Comparison of ENCODE assay signal across 17 cellular contexts in genomic region chr1:31031330-31032143, GRCh38. TPM values are rescaled to one million over a fixed set of nuclear protein-coding genes. Genes with fewer than 3 reads are reported as not detected.
DNase-seq lines count a peak whose midpoint lies in the region; ATAC-seq, FAIRE-seq and TF ChIP-seq lines count a peak whose summit lies in the region.
"Had no signal": no experiment of that assay in that cellular context is flagged by ENCODE, and none has a peak within 500 bp of the region (broad histone marks: within the 10 kb centered on the region; RNA-seq: fewer than 3 reads in every experiment).

No MANE protein-coding gene starts in this region.

- ATAC-seq in heart right ventricle (no peak), GM19397 (IDR thresholded peaks at IDR 0.05; ENCODE audit: unreplicated experiment) (no peak)
- no peak for ATAC-seq in stimulated activated effector memory CD8-positive, alpha-beta T cell treated with anti-CD3 and anti-CD28 coated beads, Interleukin-12 subunit alpha, Interleukin-12 subunit beta, amount 100 ng/mL, for 72 hours
- ATAC-seq: left ventricle myocardium superior had no signal

- H3K9ac ChIP-seq in HUES48 (ENCODE audit: low read depth, low read length) (no peak overlapping the region), endodermal cell (ENCODE audit: extremely low read depth, low read length, poor library complexity, severe bottlenecking) (no peak overlapping the region)
- H3K9ac ChIP-seq: parathyroid adenoma had no signal

- no peak overlapping the region for H3K4me3 Mint-ChIP-seq in endodermal cell
- no peak overlapping the region for H3K4me3 Mint-ChIP-seq in stimulated activated effector memory CD8-positive, alpha-beta T cell treated with anti-CD3 and anti-CD28 coated beads, Interleukin-12 subunit alpha, Interleukin-12 subunit beta, amount 100 ng/mL, for 72 hours

- DNase-seq in cardiac muscle cell (ENCODE audit: low read depth in 1 of 2, low spot score in 1 of 2) (no peak), heart right ventricle (no peak), endodermal cell (no peak), GF-D8 (lab: John Stamatoyannopoulos, UW) (no peak), RCC 7860 (ENCODE audit: low spot score) (no peak)
- no peak for DNase-seq in stimulated activated effector memory CD8-positive, alpha-beta T cell treated with anti-CD3 and anti-CD28 coated beads, Interleukin-12 subunit alpha, Interleukin-12 subunit beta, amount 100 ng/mL, for 72 hours (ENCODE audit: low spot score in 2 of 2)
- DNase-seq: activated naive CD4-positive, alpha-beta T cell; colonic mucosa; foreskin fibroblast; left ventricle myocardium superior; NCI-H1417 treated with DMSO at 0.1 percent for 48 hours; NCI-H2171; SIG-M5; stimulated activated CD4-positive, alpha-beta T cell treated with anti-CD3 and anti-CD28 coated beads, Interleukin-1b, Interleukin-23, amount 100 ng/mL, for 48 hours had no signal

- peaks cover 28% of the 10 kb centered on the region for H3K4me1 Mint-ChIP-seq in endodermal cell
- peaks cover 68% of the 10 kb centered on the region for H3K4me1 Mint-ChIP-seq in stimulated activated effector memory CD8-positive, alpha-beta T cell treated with anti-CD3 and anti-CD28 coated beads, Interleukin-12 subunit alpha, Interleukin-12 subunit beta, amount 100 ng/mL, for 72 hours

- H3K4me1 ChIP-seq in cardiac muscle cell (ENCODE audit: low read depth): peaks cover 28% of the 10 kb centered on the region
- H3K4me1 ChIP-seq in heart right ventricle: peaks cover 8 to 86% (median 73%) of the 10 kb centered on the region in 9 donors
- peaks cover 36% of the 10 kb centered on the region for H3K4me1 ChIP-seq in HUES48 (ENCODE audit: control insufficient read depth, insufficient read depth, low read length)
- H3K4me1 ChIP-seq in endodermal cell (ENCODE audit: control insufficient read depth, insufficient read depth, low read length): no peaks in the 10 kb centered on the region
- H3K4me1 ChIP-seq: parathyroid adenoma had no signal

- WGBS in heart right ventricle, 2 donors: 83 to 87% methylated on average over 5 of the region's 5 CpGs
- 76 to 87% methylated on average over 4 to 5 of the region's 5 CpGs for WGBS in endodermal cell (ENCODE audit: insufficient coverage in 1 of 2, insufficient read length in 1 of 2), 2 experiments

- no peak overlapping the region for H3K4me3 ChIP-seq in cardiac muscle cell
- H3K4me3 ChIP-seq in heart right ventricle: no peak overlapping the region
- H3K4me3 ChIP-seq in HUES48 (ENCODE audit: low read depth, low read length): no peak overlapping the region
- H3K4me3 ChIP-seq in endodermal cell (ENCODE audit: low read length): no peak overlapping the region
- H3K4me3 ChIP-seq: colonic mucosa had no signal

- H3K27me3 ChIP-seq in cardiac muscle cell (no peaks in the 10 kb centered on the region), heart right ventricle (no peaks in the 10 kb centered on the region), HUES48 (ENCODE audit: control insufficient read depth, insufficient read depth, low read length) (no peaks in the 10 kb centered on the region), endodermal cell (ENCODE audit: control insufficient read depth, insufficient read depth, low read length, poor library complexity, severe bottlenecking) (no peaks in the 10 kb centered on the region)
- H3K27me3 ChIP-seq: colonic mucosa had no signal

- no peaks in the 10 kb centered on the region for H3K9me3 Mint-ChIP-seq in endodermal cell
- H3K9me3 Mint-ChIP-seq in stimulated activated effector memory CD8-positive, alpha-beta T cell treated with anti-CD3 and anti-CD28 coated beads, Interleukin-12 subunit alpha, Interleukin-12 subunit beta, amount 100 ng/mL, for 72 hours: no peaks in the 10 kb centered on the region

- no peaks in the 10 kb centered on the region for H3K9me3 ChIP-seq in cardiac muscle cell (ENCODE audit: low read depth)
- no peaks in the 10 kb centered on the region for H3K9me3 ChIP-seq in heart right ventricle
- no peaks in the 10 kb centered on the region for H3K9me3 ChIP-seq in HUES48 (ENCODE audit: control insufficient read depth, insufficient read depth, low read length)
- no peaks in the 10 kb centered on the region for H3K9me3 ChIP-seq in endodermal cell (ENCODE audit: control insufficient read depth, low read length)
- H3K9me3 ChIP-seq: colonic mucosa had no signal

- intact Hi-C loops in heart right ventricle (cut with DNase I): no loop called here

- peak overlapping the region; percentile 0 for H3K27ac Mint-ChIP-seq in endodermal cell
- H3K27ac Mint-ChIP-seq in stimulated activated effector memory CD8-positive, alpha-beta T cell treated with anti-CD3 and anti-CD28 coated beads, Interleukin-12 subunit alpha, Interleukin-12 subunit beta, amount 100 ng/mL, for 72 hours: peak overlapping the region; percentile 36

- no peaks in the 10 kb centered on the region for H3K27me3 Mint-ChIP-seq in endodermal cell (ENCODE audit: insufficient read depth)

- H3K27ac ChIP-seq in cardiac muscle cell (peak overlapping the region; percentile 60), heart right ventricle (no peak overlapping the region), HUES48 (ENCODE audit: low read depth, low read length) (peak overlapping the region; percentile 51), endodermal cell (ENCODE audit: low read depth, low read length) (no peak overlapping the region)
- H3K27ac ChIP-seq: colonic mucosa, parathyroid adenoma had no signal

- peaks cover 49% of the 10 kb centered on the region for H3K36me3 Mint-ChIP-seq in endodermal cell (ENCODE audit: low read depth)
- H3K36me3 Mint-ChIP-seq in stimulated activated effector memory CD8-positive, alpha-beta T cell treated with anti-CD3 and anti-CD28 coated beads, Interleukin-12 subunit alpha, Interleukin-12 subunit beta, amount 100 ng/mL, for 72 hours: peaks cover 92% of the 10 kb centered on the region

- H3K36me3 ChIP-seq in cardiac muscle cell (peaks cover 3% of the 10 kb centered on the region), heart right ventricle (peaks cover 0 to 17% (median 0%) of the 10 kb centered on the region in 9 donors), HUES48 (ENCODE audit: control insufficient read depth, insufficient read depth, low read length) (peaks cover 28% of the 10 kb centered on the region), endodermal cell (ENCODE audit: control insufficient read depth, insufficient read depth, low read length) (peaks cover 63% of the 10 kb centered on the region)
- H3K36me3 ChIP-seq: colonic mucosa had no signal

- no peak for TF ChIP-seq CTCF in cardiac muscle cell (IDR thresholded peaks at IDR 0.05; ENCODE audit: low read depth, low read length)
- no peak for TF ChIP-seq CTCF in heart right ventricle (IDR thresholded peaks at IDR 0.05)
- TF ChIP-seq CTCF in endodermal cell (conservative IDR thresholded peaks at IDR 0.05): no peak

- no peak for FAIRE-seq in RCC 7860 (lab: Jason Lieb, UNC)

RNA-seq across cellular contexts. Expression of gene PUM1, which starts 34.0 kb away (rescaled TPM):
- total RNA-seq in cardiac muscle cell (99.6 and 130 TPM in 2 replicates), heart right ventricle (10 to 100 TPM; 69.7 to 91.2 (median 82.9) TPM), endodermal cell (100 to 1,000 TPM; 207 to 210 TPM)
- polyA plus RNA-seq in cardiac muscle cell (81.1 and 134 TPM in 2 replicates), heart right ventricle (10 to 100 TPM; 13.5 to 27.4 TPM)
- 94.8 TPM for polyA plus RNA-seq in endodermal cell (2013, experiment 1 of 2)
- polyA plus RNA-seq in endodermal cell (2013, experiment 2 of 2): 90.9 TPM

Comparison
In these comparisons a context has a peak if more than half of its experiments do, and no peak if none do; other contexts are left out.
1. H3K27ac ChIP-seq: peak in cardiac muscle cell (single experiment) and HUES48 (single experiment); none in heart right ventricle (0 of 10) and endodermal cell (single experiment).